ENCODE assay signal across 8 cellular contexts in genomic region chr3:65672876-65673815, GRCh38.
DNase-seq lines count a peak whose midpoint lies in the region; ATAC-seq and TF ChIP-seq lines count a peak whose summit lies in the region.

No MANE protein-coding gene starts in this region.

- no peak overlapping the region for H2AFZ ChIP-seq in osteoblast (ENCODE audit: low read length)

- DNase-seq in SHP77 (lab: John Stamatoyannopoulos, UW) (peak; percentile 1 to 52), SHP77 treated with DMSO at 0.1 percent for 48 hours (lab: John Stamatoyannopoulos, UW) (no peak), HUDEP-2 (lab: John Stamatoyannopoulos, UW; ENCODE audit: unreplicated experiment in 76 of 76) (peak in 63 of 76 experiments; percentile 1 to 76 (median 41)), SK-N-DZ (ENCODE audit: low spot score) (peak; percentile 52), fibroblast of mammary gland (ENCODE audit: low read depth) (peak; percentile 55), osteoblast (ENCODE audit: insufficient read length, low spot score, missing footprints) (no peak)
- no peak for DNase-seq in central memory CD4-positive, alpha-beta T cell

- no peak for ATAC-seq in HG02763 (IDR thresholded peaks at IDR 0.05; ENCODE audit: unreplicated experiment)

- no peaks in the 10 kb centered on the region for H3K36me3 ChIP-seq in osteoblast (ENCODE audit: insufficient read depth, low read length)

- H3K4me3 ChIP-seq in fibroblast of mammary gland (ENCODE audit: control insufficient read depth, low read depth, low read length) (no peak overlapping the region), osteoblast (ENCODE audit: insufficient read depth, low read length) (no peak overlapping the region)

- no peaks in the 10 kb centered on the region for H3K27me3 ChIP-seq in osteoblast (ENCODE audit: insufficient read depth, low read length)

- H3K4me2 ChIP-seq in osteoblast (ENCODE audit: insufficient read depth, low read length) = no peak overlapping the region

- peaks cover 18% of the 10 kb centered on the region for H3K79me2 ChIP-seq in osteoblast (ENCODE audit: insufficient read depth, low read length)

- peak; percentile 81 for TF ChIP-seq CTCF in fibroblast of mammary gland (conservative IDR thresholded peaks at IDR 0.05; ENCODE audit: control insufficient read depth, insufficient read depth, low read depth, low read length)
- peak; percentile 85 for TF ChIP-seq CTCF in osteoblast (IDR thresholded peaks at IDR 0.05; ENCODE audit: extremely low read depth, low read depth, low read length)

- no peaks in the 10 kb centered on the region for H3K9me3 ChIP-seq in osteoblast (ENCODE audit: low read depth, low read length)

- no peak overlapping the region for H3K27ac ChIP-seq in osteoblast (ENCODE audit: low read depth, low read length)

- no peaks in the 10 kb centered on the region for H3K4me1 ChIP-seq in osteoblast (ENCODE audit: insufficient read depth, low read length)

- H4K20me1 ChIP-seq in osteoblast (ENCODE audit: insufficient read depth, low read length) = peaks cover 72% of the 10 kb centered on the region

Comparison
In these comparisons a context has a peak if more than half of its experiments do, and no peak if none do; other contexts are left out.
1. DNase-seq: peak in SHP77 (2 of 2), HUDEP-2 (63 of 76), SK-N-DZ (single experiment) and fibroblast of mammary gland (single experiment); none in SHP77 treated with DMSO at 0.1 percent for 48 hours (single experiment), osteoblast (single experiment) and central memory CD4-positive, alpha-beta T cell (single experiment).